Comparison of ENCODE assay signal across 19 cellular contexts in the genomic region with DNA sequence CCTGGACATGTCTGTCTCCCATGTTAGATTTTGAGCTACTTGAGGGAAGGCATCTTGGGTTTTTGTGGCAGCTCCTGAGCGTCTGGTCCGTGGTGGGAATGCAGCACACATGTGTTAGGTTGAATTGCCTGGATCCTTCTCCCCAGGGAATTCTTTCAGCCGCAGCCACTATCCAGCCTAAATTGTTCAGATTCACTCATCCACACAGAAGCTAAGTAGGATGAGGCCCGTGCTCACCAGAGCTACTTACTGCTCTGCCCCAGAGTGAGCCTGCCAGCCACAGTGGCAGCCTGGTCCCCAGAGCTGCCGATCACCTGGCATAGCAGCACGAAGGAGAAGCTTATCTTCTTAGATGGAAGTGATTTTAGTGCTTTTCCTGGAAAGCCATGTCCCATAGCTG. TPM values are rescaled to one million over a fixed set of nuclear protein-coding genes. Genes with fewer than 3 reads are reported as not detected.
A peak's percentile ranks its signal among the peaks of the same experiment; 100 is the strongest.
DNase-seq lines count a peak whose midpoint lies in the region; ATAC-seq, FAIRE-seq and TF ChIP-seq lines count a peak whose summit lies in the region.
"Had no signal": no experiment of that assay in that cellular context is flagged by ENCODE, and none has a peak within 500 bp of the region (broad histone marks: within the 10 kb centered on the region; RNA-seq: fewer than 3 reads in every experiment).

No MANE protein-coding gene starts in this region.

- peaks cover 70% of the 10 kb centered on the region for H3K36me3 Mint-ChIP-seq in activated T-cell treated with anti-CD3 and anti-CD28 coated beads, Interleukin-2, amount 50 U/mL, for 24 hours (ENCODE audit: low read depth)
- H3K36me3 Mint-ChIP-seq in effector memory CD8-positive, alpha-beta T cell (ENCODE audit: insufficient read depth), result peaks cover 79% of the 10 kb centered on the region
- H3K36me3 Mint-ChIP-seq in stimulated activated naive B cell treated with anti-CD40 and anti-IgM and Interleukin-4, amounts not matched to agents 10 μg/mL and 1 μg/mL and 100 μg/mL, for 72 hours, result peaks cover 41 to 51% of the 10 kb centered on the region in 2 donors

- peaks cover 71% of the 10 kb centered on the region for H3K4me1 Mint-ChIP-seq in activated T-cell treated with anti-CD3 and anti-CD28 coated beads, Interleukin-2, amount 50 U/mL, for 24 hours (ENCODE audit: low read depth)
- H3K4me1 Mint-ChIP-seq in effector memory CD8-positive, alpha-beta T cell (ENCODE audit: low read depth in 2 of 2), result peaks cover 60 to 78% of the 10 kb centered on the region in 2 donors
- peaks cover 48 to 74% of the 10 kb centered on the region in 2 donors for H3K4me1 Mint-ChIP-seq in stimulated activated naive B cell treated with anti-CD40 and anti-IgM and Interleukin-4, amounts not matched to agents 10 μg/mL and 1 μg/mL and 100 μg/mL, for 72 hours

- ATAC-seq in effector memory CD8-positive, alpha-beta T cell (replicated peaks), result no peak
- ATAC-seq in stimulated activated naive B cell treated with anti-CD40 and anti-IgM and Interleukin-4, amounts not matched to agents 10 μg/mL and 1 μg/mL and 100 μg/mL, for 72 hours (replicated peaks), result no peak
- ATAC-seq: activated CD4-positive, alpha-beta T cell treated with anti-CD3 and anti-CD28 coated beads for 36 hours had no signal

- no peak for DNase-seq in activated T-cell treated with anti-CD3 and anti-CD28 coated beads, Interleukin-2, amount 50 U/mL, for 24 hours
- no peak for DNase-seq in activated T-cell treated with anti-CD3 and anti-CD28 coated beads, Interleukin-2, amount 50 U/mL, for 1 hour
- DNase-seq in GM12892 (ENCODE audit: insufficient read length) (no peak), posterior vena cava (ENCODE audit: low spot score) (no peak), T-helper 1 cell (no peak), superior temporal gyrus (ENCODE audit: extremely low spot score) (no peak)
- DNase-seq in effector memory CD8-positive, alpha-beta T cell, result no peak
- DNase-seq in stimulated activated naive B cell treated with anti-CD40 and anti-IgM and Interleukin-4, amounts not matched to agents 10 μg/mL and 1 μg/mL and 100 μg/mL, for 72 hours, result no peak
- DNase-seq: activated CD4-positive, alpha-beta T cell treated with anti-CD3 and anti-CD28 coated beads for 36 hours; activated gamma-delta T cell treated with Interleukin-2 at 50 U/mL for 16 hours; mesenchymal stem cell; NCI-H1417 treated with DMSO at 0.1 percent for 48 hours; NCI-H446; NK-92 treated with Interleukin-12 subunit alpha and Interleukin-12 subunit beta, amount 100 ng/mL, for 24 hours had no signal

- no peaks in the 10 kb centered on the region for H3K27me3 Mint-ChIP-seq in activated T-cell treated with anti-CD3 and anti-CD28 coated beads, Interleukin-2, amount 50 U/mL, for 24 hours
- no peaks in the 10 kb centered on the region for H3K27me3 Mint-ChIP-seq in effector memory CD8-positive, alpha-beta T cell
- no peaks in the 10 kb centered on the region for H3K27me3 Mint-ChIP-seq in stimulated activated naive B cell treated with anti-CD40 and anti-IgM and Interleukin-4, amounts not matched to agents 10 μg/mL and 1 μg/mL and 100 μg/mL, for 72 hours
- H3K27me3 Mint-ChIP-seq: activated CD4-positive, alpha-beta T cell treated with anti-CD3 and anti-CD28 coated beads for 36 hours; IgD-negative memory B cell had no signal

- intact Hi-C loops in posterior vena cava (cut with DNase I), result no loop called here

- no peaks in the 10 kb centered on the region for H3K9me3 Mint-ChIP-seq in activated T-cell treated with anti-CD3 and anti-CD28 coated beads, Interleukin-2, amount 50 U/mL, for 24 hours
- H3K9me3 Mint-ChIP-seq in effector memory CD8-positive, alpha-beta T cell, result no peaks in the 10 kb centered on the region
- peaks cover 0 to 3% of the 10 kb centered on the region in 2 donors for H3K9me3 Mint-ChIP-seq in stimulated activated naive B cell treated with anti-CD40 and anti-IgM and Interleukin-4, amounts not matched to agents 10 μg/mL and 1 μg/mL and 100 μg/mL, for 72 hours
- H3K9me3 Mint-ChIP-seq: endodermal cell, nephron had no signal

- peak overlapping the region; percentile 12 for H3K27ac Mint-ChIP-seq in activated T-cell treated with anti-CD3 and anti-CD28 coated beads, Interleukin-2, amount 50 U/mL, for 24 hours
- H3K27ac Mint-ChIP-seq in effector memory CD8-positive, alpha-beta T cell, result peak overlapping the region; percentile 82 to 96
- H3K27ac Mint-ChIP-seq in stimulated activated naive B cell treated with anti-CD40 and anti-IgM and Interleukin-4, amounts not matched to agents 10 μg/mL and 1 μg/mL and 100 μg/mL, for 72 hours, result peak overlapping the region; percentile 44
- H3K27ac Mint-ChIP-seq: activated CD4-positive, alpha-beta T cell treated with anti-CD3 and anti-CD28 coated beads for 36 hours; endodermal cell had no signal

- no peak overlapping the region for H3K4me3 Mint-ChIP-seq in activated T-cell treated with anti-CD3 and anti-CD28 coated beads, Interleukin-2, amount 50 U/mL, for 24 hours
- peak overlapping the region in 1 of 2 donors; percentile 28 for H3K4me3 Mint-ChIP-seq in effector memory CD8-positive, alpha-beta T cell
- no peak overlapping the region for H3K4me3 Mint-ChIP-seq in stimulated activated naive B cell treated with anti-CD40 and anti-IgM and Interleukin-4, amounts not matched to agents 10 μg/mL and 1 μg/mL and 100 μg/mL, for 72 hours
- H3K4me3 Mint-ChIP-seq: activated CD4-positive, alpha-beta T cell treated with anti-CD3 and anti-CD28 coated beads for 36 hours; endodermal cell; IgD-negative memory B cell; nephron had no signal

- no peak for TF ChIP-seq POLR2A in GM12892 (IDR thresholded peaks at IDR 0.05; ENCODE audit: low read depth, low read length)

- peak; percentile 17 for FAIRE-seq in GM12892 (lab: Jason Lieb, UNC)
- FAIRE-seq: H54, TTC549 had no signal

RNA-seq across cellular contexts. Expression of gene SORL1, which starts 35.1 kb away (rescaled TPM):
- 61.4 TPM for polyA plus RNA-seq in GM12892 (2012; ENCODE audit: missing spikeins)
- 10 to 100 TPM in 1 of 2 donors, 1 to 10 TPM in 1; 9.4 to 15.7 TPM for total RNA-seq in posterior vena cava

Comparison
In these comparisons a context has a peak if more than half of its experiments do, and no peak if none do; other contexts are left out.
1. H3K27ac Mint-ChIP-seq: peak in every context shown above with its lines; median percentile 89 in effector memory CD8-positive, alpha-beta T cell; 44 in stimulated activated naive B cell treated with anti-CD40 and anti-IgM and Interleukin-4, amounts not matched to agents 10 μg/mL and 1 μg/mL and 100 μg/mL, for 72 hours; 12 in activated T-cell treated with anti-CD3 and anti-CD28 coated beads, Interleukin-2, amount 50 U/mL, for 24 hours.